In the genomic region with DNA sequence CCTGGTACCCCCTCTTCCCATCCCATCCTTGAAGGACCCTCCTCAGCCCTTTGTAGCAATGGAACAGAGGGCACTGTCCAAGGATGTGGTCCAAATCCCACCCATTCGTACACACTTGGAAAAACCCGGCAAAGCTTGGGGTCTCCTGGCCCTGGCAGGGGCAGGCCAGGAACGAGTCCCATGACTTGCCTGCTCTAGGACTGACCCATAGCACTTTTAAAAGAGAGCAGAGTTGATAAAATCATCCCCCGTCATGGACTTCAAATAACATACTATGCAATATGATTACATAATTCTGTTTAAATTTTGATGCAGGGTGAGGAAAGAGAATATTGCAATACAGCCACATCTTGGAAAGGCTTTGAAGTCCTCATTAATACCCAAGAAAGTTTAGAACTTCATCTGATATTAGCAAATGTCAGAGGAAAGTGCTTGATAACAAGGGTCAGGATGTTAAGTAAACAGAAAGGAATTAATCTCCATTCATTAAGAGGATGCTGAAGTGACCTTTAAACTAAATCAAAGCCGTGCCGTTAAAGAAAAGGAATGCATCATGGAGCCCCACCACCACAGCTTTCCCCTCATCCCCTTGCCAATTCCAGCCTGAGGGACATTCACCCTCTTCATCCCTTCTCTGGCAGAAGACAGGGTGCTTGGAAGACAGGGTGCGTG, we compare ENCODE assay signal across 22 cellular contexts.
DNase-seq lines count a peak whose midpoint lies in the region; ATAC-seq and TF ChIP-seq lines count a peak whose summit lies in the region.
"Had no signal": no experiment of that assay in that cellular context is flagged by ENCODE, and none has a peak within 500 bp of the region (broad histone marks: within the 10 kb centered on the region; RNA-seq: fewer than 3 reads in every experiment).

No MANE protein-coding gene starts in this region.

- H3K27me3 ChIP-seq in left ventricle myocardium inferior (ENCODE audit: low read depth) (peaks cover 25% of the 10 kb centered on the region), right atrium auricular region (no peaks in the 10 kb centered on the region), RWPE2 (ENCODE audit: insufficient read depth, poor library complexity, severe bottlenecking) (no peaks in the 10 kb centered on the region), left lung (no peaks in the 10 kb centered on the region), spleen (replicated peaks in 1 of 7) (peaks cover 0 to 23% (median 0%) of the 10 kb centered on the region in 7 donors)
- H3K27me3 ChIP-seq: BE2C had no signal

- H3K27ac ChIP-seq in left ventricle myocardium inferior (replicated peaks) (peak overlapping the region; percentile 31), right atrium auricular region (no peak overlapping the region), RWPE2 (ENCODE audit: poor library complexity, severe bottlenecking) (no peak overlapping the region), left lung (no peak overlapping the region), spleen (no peak overlapping the region)
- H3K27ac ChIP-seq: HL-60 had no signal

- H3K4me1 ChIP-seq in left ventricle myocardium inferior, result peaks cover 36% of the 10 kb centered on the region
- no peaks in the 10 kb centered on the region for H3K4me1 ChIP-seq in right atrium auricular region
- H3K4me1 ChIP-seq in RWPE2 (ENCODE audit: insufficient read depth, poor library complexity, severe bottlenecking), result no peaks in the 10 kb centered on the region
- peaks cover 7 to 14% of the 10 kb centered on the region in 2 donors for H3K4me1 ChIP-seq in left lung
- peaks cover 0 to 43% (median 12%) of the 10 kb centered on the region in 6 donors for H3K4me1 ChIP-seq in spleen
- H3K4me1 ChIP-seq: BE2C had no signal

- TF ChIP-seq CTCF in left ventricle myocardium inferior (IDR thresholded peaks at IDR 0.05; ENCODE audit: borderline replicate concordance), result no peak
- no peak for TF ChIP-seq CTCF in right atrium auricular region (IDR thresholded peaks at IDR 0.05)
- TF ChIP-seq CTCF in RWPE2 (IDR thresholded peaks at IDR 0.05; ENCODE audit: poor library complexity, severe bottlenecking), result no peak
- no peak for TF ChIP-seq CTCF in left lung (IDR thresholded peaks at IDR 0.05)
- no peak for TF ChIP-seq CTCF in spleen (IDR thresholded peaks at IDR 0.05 in 8 of 11, conservative IDR thresholded peaks at IDR 0.05 in 3 of 11)

- H3K36me3 ChIP-seq in left ventricle myocardium inferior (no peaks in the 10 kb centered on the region), right atrium auricular region (no peaks in the 10 kb centered on the region), RWPE2 (ENCODE audit: low read depth) (no peaks in the 10 kb centered on the region), left lung (no peaks in the 10 kb centered on the region), spleen (no peaks in the 10 kb centered on the region)
- H3K36me3 ChIP-seq: BE2C had no signal

- H3K4me3 ChIP-seq in left ventricle myocardium inferior, result no peak overlapping the region
- H3K4me3 ChIP-seq in right atrium auricular region, result no peak overlapping the region
- no peak overlapping the region for H3K4me3 ChIP-seq in RWPE2 (ENCODE audit: severe bottlenecking)
- H3K4me3 ChIP-seq in left lung, result no peak overlapping the region
- H3K4me3 ChIP-seq in spleen, result no peak overlapping the region
- H3K4me3 ChIP-seq: GM12878 had no signal

- H3K9me3 ChIP-seq in left ventricle myocardium inferior (replicated peaks), result no peaks in the 10 kb centered on the region
- no peaks in the 10 kb centered on the region for H3K9me3 ChIP-seq in right atrium auricular region
- no peaks in the 10 kb centered on the region for H3K9me3 ChIP-seq in RWPE2 (ENCODE audit: severe bottlenecking)
- H3K9me3 ChIP-seq in left lung, result no peaks in the 10 kb centered on the region
- no peaks in the 10 kb centered on the region for H3K9me3 ChIP-seq in spleen
- H3K9me3 ChIP-seq: BE2C had no signal

- DNase-seq in left ventricle myocardium inferior, result no peak
- DNase-seq in right atrium auricular region (ENCODE audit: low spot score), result no peak
- DNase-seq in RWPE2 (ENCODE audit: low spot score), result peak; percentile 15
- no peak for DNase-seq in left lung
- DNase-seq in spleen, result peak; percentile 17
- no peak for DNase-seq in glomerular visceral epithelial cell (ENCODE audit: extremely low spot score)
- DNase-seq in kidney glomerular epithelial cell (lab: John Stamatoyannopoulos, UW), result no peak
- DNase-seq: ACHN; BE2C; C1 segment of cervical spinal cord; CD4-positive, CD25-positive, alpha-beta regulatory T cell; CD8-positive, alpha-beta memory T cell; COR-L47; DMS 273 treated with DMSO at 0.1 percent for 48 hours; DMS53; DND-41; EL; GOT3; H9; IMR-90 had no signal

- intact Hi-C loops in left ventricle myocardium inferior (cut with micrococcal nuclease), result no loop called here
- intact Hi-C loops in left lung (cut with DNase I), result no loop called here
- intact Hi-C loops in spleen (cut with DNase I; ENCODE audit: low total_unique reads), result no loop called here

- no peak for TF ChIP-seq POLR2A in spleen (IDR thresholded peaks at IDR 0.05)

- WGBS in spleen, 5 donors, result 57 to 70% (median 64%) methylated on average over 7 of the region's 7 CpGs

- ATAC-seq in RWPE2 (ENCODE audit: low read depth), result no peak
- peak; percentile 19 for ATAC-seq in left lung
- ATAC-seq: GM12878 had no signal

Comparison
In these comparisons a context has a peak if more than half of its experiments do, and no peak if none do; other contexts are left out.
1. DNase-seq: peak in RWPE2 (single experiment) and spleen (single experiment); none in left ventricle myocardium inferior (single experiment), right atrium auricular region (single experiment), left lung (0 of 2), glomerular visceral epithelial cell (single experiment) and kidney glomerular epithelial cell (single experiment).